8 cellular contexts compared by ENCODE assay signal in genomic region chr1:202811296-202812175, GRCh38. TPM values are rescaled to one million over a fixed set of nuclear protein-coding genes. Genes with fewer than 3 reads are reported as not detected.
DNase-seq lines count a peak whose midpoint lies in the region; ATAC-seq, FAIRE-seq and TF ChIP-seq lines count a peak whose summit lies in the region.

No MANE protein-coding gene starts in this region.

- H3K4me1 ChIP-seq in DOHH2 (ENCODE audit: control insufficient read depth, low read length): peaks cover 23% of the 10 kb centered on the region
- H3K4me1 ChIP-seq in stomach smooth muscle (ENCODE audit: control insufficient read depth, insufficient read depth, low read length): peaks cover 19% of the 10 kb centered on the region

- H3K79me2 ChIP-seq in DOHH2 (ENCODE audit: control insufficient read depth, low read length): no peaks in the 10 kb centered on the region

- peak overlapping the region; percentile 75 for H3K4me3 ChIP-seq in DOHH2 (ENCODE audit: low read length)
- H3K4me3 ChIP-seq in bronchial epithelial cell (ENCODE audit: low read depth, low read length): peak overlapping the region; percentile 53
- H3K4me3 ChIP-seq in stomach smooth muscle (ENCODE audit: low read length in 2 of 2): peak overlapping the region; percentile 70 to 88

- H3K27me3 ChIP-seq in DOHH2 (ENCODE audit: control insufficient read depth, low read length): peaks cover 68% of the 10 kb centered on the region
- no peaks in the 10 kb centered on the region for H3K27me3 ChIP-seq in bronchial epithelial cell (ENCODE audit: control insufficient read depth, insufficient read depth, low read length)
- H3K27me3 ChIP-seq in stomach smooth muscle (ENCODE audit: control insufficient read depth in 1 of 2, insufficient read depth in 2 of 2, low read length in 2 of 2): no peaks in the 10 kb centered on the region

- no peak overlapping the region for H3K27ac ChIP-seq in DOHH2 (ENCODE audit: low read depth, low read length)
- no peak overlapping the region for H3K27ac ChIP-seq in stomach smooth muscle (ENCODE audit: low read length)

- no peaks in the 10 kb centered on the region for H3F3A ChIP-seq in DOHH2 (ENCODE audit: control insufficient read depth, insufficient read depth)

- no peaks in the 10 kb centered on the region for H4K20me1 ChIP-seq in DOHH2 (ENCODE audit: control insufficient read depth, insufficient read depth, low read depth, low read length)

- H3K9me2 ChIP-seq in DOHH2 (replicated peaks; ENCODE audit: control insufficient read depth, low read length): no peaks in the 10 kb centered on the region

- ATAC-seq in GM21737 (IDR thresholded peaks at IDR 0.05; ENCODE audit: unreplicated experiment): peak; percentile 22
- ATAC-seq in left lobe of liver: no peak

- H3K9me3 ChIP-seq in DOHH2 (ENCODE audit: control insufficient read depth, insufficient read depth, low read length): no peaks in the 10 kb centered on the region
- H3K9me3 ChIP-seq in stomach smooth muscle (ENCODE audit: control insufficient read depth in 2 of 2, low read length in 2 of 2): no peaks in the 10 kb centered on the region

- peak overlapping the region; percentile 52 to 66 for H3K9ac ChIP-seq in stomach smooth muscle (ENCODE audit: low read length in 2 of 2)

- no peaks in the 10 kb centered on the region for H3K36me3 ChIP-seq in DOHH2 (ENCODE audit: control insufficient read depth, low read length)
- H3K36me3 ChIP-seq in bronchial epithelial cell (ENCODE audit: control insufficient read depth, insufficient read depth, low read length): no peaks in the 10 kb centered on the region
- no peaks in the 10 kb centered on the region for H3K36me3 ChIP-seq in stomach smooth muscle (ENCODE audit: control insufficient read depth in 2 of 2, insufficient read depth in 2 of 2, low read length in 2 of 2)

- DNase-seq in RKO (ENCODE audit: low spot score) (peak; percentile 43), bronchial epithelial cell (ENCODE audit: low read depth) (peak; percentile 14), left lobe of liver (ENCODE audit: low spot score) (peak; percentile 50), SHP77 treated with DMSO at 0.1 percent for 48 hours (lab: John Stamatoyannopoulos, UW) (no peak), NK-92 (lab: John Stamatoyannopoulos, UW; ENCODE audit: unreplicated experiment) (no peak)

- H3K4me2 ChIP-seq in DOHH2 (ENCODE audit: low read length): peak overlapping the region; percentile 93

- TF ChIP-seq CTCF in DOHH2 (IDR thresholded peaks at IDR 0.05; ENCODE audit: low read depth, low read length, poor library complexity, severe bottlenecking): no peak
- TF ChIP-seq CTCF in bronchial epithelial cell (IDR thresholded peaks at IDR 0.05; ENCODE audit: insufficient read depth, low read length, severe bottlenecking): no peak

- no peak for FAIRE-seq in bronchial epithelial cell (lab: Jason Lieb, UNC)

RNA-seq across cellular contexts. Expression of gene PCAT6, which starts 0.8 kb away (rescaled TPM):
- total RNA-seq in bronchial epithelial cell (0.51 TPM in 1 of 2 replicates, not detected in the other), left lobe of liver (0.65 TPM)

RNA-seq across cellular contexts. Expression of gene KDM5B, which starts 3.3 kb away (rescaled TPM):
- total RNA-seq in bronchial epithelial cell: 74.0 and 102 TPM in 2 replicates
- 17.1 TPM for total RNA-seq in left lobe of liver

Comparison
In these comparisons a context has a peak if more than half of its experiments do, and no peak if none do; other contexts are left out.
1. DNase-seq: peak in RKO (single experiment), bronchial epithelial cell (single experiment) and left lobe of liver (single experiment); none in SHP77 treated with DMSO at 0.1 percent for 48 hours (single experiment) and NK-92 (single experiment).
2. Peak in every context shown above with its lines, with median percentiles within 50 percentile points of each other: H3K4me3 ChIP-seq.